Comparison of ENCODE assay signal across 26 cellular contexts in the genomic region with DNA sequence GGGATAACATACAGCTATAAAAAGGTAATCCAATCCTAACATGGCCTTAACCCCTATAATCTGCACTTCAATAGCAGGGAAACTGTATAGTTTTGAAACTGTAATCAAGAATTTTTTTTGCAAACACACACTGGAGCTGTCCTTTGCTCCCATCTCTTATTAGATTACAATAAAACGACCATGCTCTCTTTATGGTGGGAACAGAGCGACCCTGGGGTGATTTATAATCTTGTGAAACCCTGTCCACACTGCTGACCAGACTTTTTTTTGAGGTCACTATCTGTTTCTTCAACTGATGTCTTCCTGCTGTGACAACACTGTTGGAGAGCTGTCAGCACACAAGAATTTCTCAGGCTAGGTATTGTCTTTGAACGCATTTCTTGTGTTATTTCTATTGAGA. TPM values are rescaled to one million over a fixed set of nuclear protein-coding genes. Genes with fewer than 3 reads are reported as not detected.
A peak's percentile ranks its signal among the peaks of the same experiment; 100 is the strongest.
DNase-seq lines count a peak whose midpoint lies in the region; ATAC-seq and TF ChIP-seq lines count a peak whose summit lies in the region.
"Had no signal": no experiment of that assay in that cellular context is flagged by ENCODE, and none has a peak within 500 bp of the region (broad histone marks: within the 10 kb centered on the region; RNA-seq: fewer than 3 reads in every experiment).

No MANE protein-coding gene starts in this region.

- H4K20me1 ChIP-seq in GM23338 (replicated peaks; ENCODE audit: insufficient read depth) = no peaks in the 10 kb centered on the region
- no peaks in the 10 kb centered on the region for H4K20me1 ChIP-seq in neural cell (ENCODE audit: insufficient read depth)

- no peak overlapping the region for H3K4me3 Mint-ChIP-seq in GM23338
- H3K4me3 Mint-ChIP-seq: immature natural killer cell; stimulated activated naive CD8-positive, alpha-beta T cell treated with anti-CD3 and anti-CD28 coated beads, Interleukin-15, amount 100 ng/mL, for 72 hours had no signal

- no peak overlapping the region for H3K4me3 ChIP-seq in GM23338
- peak overlapping the region; percentile 1 for H3K4me3 ChIP-seq in endocrine pancreas (ENCODE audit: control insufficient read depth, insufficient read depth, low read length)
- peak overlapping the region; percentile 25 for H3K4me3 ChIP-seq in neural cell (ENCODE audit: low read length)
- H3K4me3 ChIP-seq: adrenal gland, heart left ventricle, MG63, right atrium auricular region, tibial nerve had no signal

- no peak overlapping the region for H2AFZ ChIP-seq in GM23338
- H2AFZ ChIP-seq in neural cell (ENCODE audit: low read depth, low read length) = no peak overlapping the region

- no peak overlapping the region for H3K4me2 ChIP-seq in GM23338
- H3K4me2 ChIP-seq in neural cell (ENCODE audit: low read length) = no peak overlapping the region

- H3K79me2 ChIP-seq in GM23338 (replicated peaks; ENCODE audit: insufficient read depth) (no peaks in the 10 kb centered on the region), neural cell (replicated peaks; ENCODE audit: insufficient read depth, low read length) (no peaks in the 10 kb centered on the region)

- H3K27me3 ChIP-seq in GM23338 (ENCODE audit: insufficient read depth) (no peaks in the 10 kb centered on the region), endocrine pancreas (ENCODE audit: control insufficient read depth, insufficient read depth, low read length) (no peaks in the 10 kb centered on the region), neural cell (ENCODE audit: insufficient read depth, low read depth, low read length) (no peaks in the 10 kb centered on the region)
- H3K27me3 ChIP-seq: adrenal gland, heart left ventricle, MG63, right atrium auricular region, tibial nerve had no signal

- H3K27ac Mint-ChIP-seq in GM23338 = no peak overlapping the region
- H3K27ac Mint-ChIP-seq: immature natural killer cell; stimulated activated naive CD8-positive, alpha-beta T cell treated with anti-CD3 and anti-CD28 coated beads, Interleukin-15, amount 100 ng/mL, for 72 hours had no signal

- DNase-seq in GM23338 (ENCODE audit: low spot score) (peak; percentile 37), NCI-H2227 (lab: John Stamatoyannopoulos, UW; ENCODE audit: unreplicated experiment) (peak; percentile 52), mucosa of gallbladder (ENCODE audit: low spot score) (no peak)
- DNase-seq: activated naive CD4-positive, alpha-beta T cell; activated T-cell treated with anti-CD3 and anti-CD28 coated beads, Interleukin-2, amount 50 U/mL, for 1 hour; C1 segment of cervical spinal cord; caudate nucleus; dermis blood vessel endothelial cell; heart left ventricle; immature natural killer cell; MG63; NCI-H1694; NCI-H748 treated with DMSO at 0.1 percent for 48 hours; stimulated activated naive CD8-positive, alpha-beta T cell treated with anti-CD3 and anti-CD28 coated beads, Interleukin-15, amount 100 ng/mL, for 72 hours had no signal

- no peak for TF ChIP-seq RAD21 in neural cell (conservative IDR thresholded peaks at IDR 0.05)

- H3K4me1 Mint-ChIP-seq in GM23338 = peaks cover 14% of the 10 kb centered on the region; the same call in 2 of the 3 replicates
- H3K4me1 Mint-ChIP-seq: stimulated activated naive CD8-positive, alpha-beta T cell treated with anti-CD3 and anti-CD28 coated beads, Interleukin-15, amount 100 ng/mL, for 72 hours had no signal

- H3K9me2 ChIP-seq in GM23338 (ENCODE audit: insufficient read depth) (no peaks in the 10 kb centered on the region), neural cell (ENCODE audit: insufficient read depth, low read length) (no peaks in the 10 kb centered on the region)

- TF ChIP-seq CTCF in GM23338 (conservative IDR thresholded peaks at IDR 0.05; ENCODE audit: low read depth in 2 of 2) (no peak), neural cell (IDR thresholded peaks at IDR 0.05; ENCODE audit: poor library complexity, severe bottlenecking) (no peak)

- peak; percentile 32 for TF ChIP-seq EP300 in neural cell (conservative IDR thresholded peaks at IDR 0.05; ENCODE audit: poor library complexity, severe bottlenecking)

- H3K27ac ChIP-seq in GM23338 (ENCODE audit: low read depth) (no peak overlapping the region), neural cell (ENCODE audit: low read length) (no peak overlapping the region)
- H3K27ac ChIP-seq: adrenal gland, epithelial cell of prostate, heart left ventricle, right atrium auricular region, tibial nerve had no signal

- H3F3A ChIP-seq in GM23338 (replicated peaks; ENCODE audit: low read depth) (no peaks in the 10 kb centered on the region), neural cell (ENCODE audit: insufficient read depth, low read length, poor library complexity, severe bottlenecking) (no peaks in the 10 kb centered on the region)

- H3K9ac ChIP-seq in endocrine pancreas (ENCODE audit: control insufficient read depth, insufficient read depth, low read length) (no peak overlapping the region), neural cell (ENCODE audit: low read length) (no peak overlapping the region)

- H3K27me3 Mint-ChIP-seq in GM23338 (ENCODE audit: insufficient read depth, low read depth, poor library complexity) = no peaks in the 10 kb centered on the region
- H3K27me3 Mint-ChIP-seq: stimulated activated naive CD8-positive, alpha-beta T cell treated with anti-CD3 and anti-CD28 coated beads, Interleukin-15, amount 100 ng/mL, for 72 hours had no signal

- H3K4me1 ChIP-seq in GM23338 (ENCODE audit: insufficient read depth) (peaks cover 3% of the 10 kb centered on the region; the same call in 1 of the 2 replicates), endocrine pancreas (ENCODE audit: control insufficient read depth, insufficient read depth, low read length) (peaks cover 47% of the 10 kb centered on the region)
- H3K4me1 ChIP-seq: adrenal gland, right atrium auricular region, tibial nerve had no signal

- peak; percentile 46; the same call in 2 of the 3 replicates for ATAC-seq in GM23338
- no peak for ATAC-seq in GM21390 (IDR thresholded peaks at IDR 0.05; ENCODE audit: unreplicated experiment)
- ATAC-seq in HG02571 (IDR thresholded peaks at IDR 0.05; ENCODE audit: unreplicated experiment) = no peak
- no peak for ATAC-seq in GM19452 (IDR thresholded peaks at IDR 0.05; ENCODE audit: unreplicated experiment)
- ATAC-seq: heart left ventricle; Right ventricle myocardium inferior; stimulated activated naive CD8-positive, alpha-beta T cell treated with anti-CD3 and anti-CD28 coated beads, Interleukin-15, amount 100 ng/mL, for 72 hours had no signal

- H3K36me3 ChIP-seq in GM23338 (ENCODE audit: insufficient read depth) (no peaks in the 10 kb centered on the region), endocrine pancreas (ENCODE audit: control insufficient read depth, insufficient read depth, low read length) (no peaks in the 10 kb centered on the region), neural cell (ENCODE audit: insufficient read depth, low read length) (no peaks in the 10 kb centered on the region)
- H3K36me3 ChIP-seq: adrenal gland, heart left ventricle, MG63, right atrium auricular region, tibial nerve had no signal

- H3K9me3 ChIP-seq in endocrine pancreas (ENCODE audit: control insufficient read depth, low read length) = no peaks in the 10 kb centered on the region
- no peaks in the 10 kb centered on the region for H3K9me3 ChIP-seq in neural cell (ENCODE audit: low read length)
- H3K9me3 ChIP-seq: adrenal gland, heart left ventricle, MG63, right atrium auricular region, tibial nerve had no signal

- no peaks in the 10 kb centered on the region for H3K9me3 Mint-ChIP-seq in GM23338

- H3K36me3 Mint-ChIP-seq in GM23338 (ENCODE audit: low read depth) = no peaks in the 10 kb centered on the region
- H3K36me3 Mint-ChIP-seq: immature natural killer cell had no signal

TF ChIP-seq in GM23338, 12 proteins besides CTCF, POLR2A, EP300 and RAD21:
- TF ChIP-seq JUNB (IDR thresholded peaks at IDR 0.05; ENCODE audit: unreplicated experiment) = no peak
- TF ChIP-seq ZNF331 (CRISPR knock-in tag; IDR thresholded peaks at IDR 0.05; ENCODE audit: low read depth) = no peak
- no peak for TF ChIP-seq NANOG (IDR thresholded peaks at IDR 0.05; ENCODE audit: borderline replicate concordance)

TF ChIP-seq in neural cell, 6 proteins besides CTCF, POLR2A, EP300 and RAD21:
- TF ChIP-seq EZH2 (IDR thresholded peaks at IDR 0.05; ENCODE audit: borderline replicate concordance, insufficient read depth, low read length, poor library complexity, severe bottlenecking) (no peak), MXI1 (conservative IDR thresholded peaks at IDR 0.05; ENCODE audit: poor library complexity, severe bottlenecking) (no peak), POLR2AphosphoS5 (IDR thresholded peaks at IDR 0.05) (peak; percentile 59)
- TF ChIP-seq, protein P1, sequence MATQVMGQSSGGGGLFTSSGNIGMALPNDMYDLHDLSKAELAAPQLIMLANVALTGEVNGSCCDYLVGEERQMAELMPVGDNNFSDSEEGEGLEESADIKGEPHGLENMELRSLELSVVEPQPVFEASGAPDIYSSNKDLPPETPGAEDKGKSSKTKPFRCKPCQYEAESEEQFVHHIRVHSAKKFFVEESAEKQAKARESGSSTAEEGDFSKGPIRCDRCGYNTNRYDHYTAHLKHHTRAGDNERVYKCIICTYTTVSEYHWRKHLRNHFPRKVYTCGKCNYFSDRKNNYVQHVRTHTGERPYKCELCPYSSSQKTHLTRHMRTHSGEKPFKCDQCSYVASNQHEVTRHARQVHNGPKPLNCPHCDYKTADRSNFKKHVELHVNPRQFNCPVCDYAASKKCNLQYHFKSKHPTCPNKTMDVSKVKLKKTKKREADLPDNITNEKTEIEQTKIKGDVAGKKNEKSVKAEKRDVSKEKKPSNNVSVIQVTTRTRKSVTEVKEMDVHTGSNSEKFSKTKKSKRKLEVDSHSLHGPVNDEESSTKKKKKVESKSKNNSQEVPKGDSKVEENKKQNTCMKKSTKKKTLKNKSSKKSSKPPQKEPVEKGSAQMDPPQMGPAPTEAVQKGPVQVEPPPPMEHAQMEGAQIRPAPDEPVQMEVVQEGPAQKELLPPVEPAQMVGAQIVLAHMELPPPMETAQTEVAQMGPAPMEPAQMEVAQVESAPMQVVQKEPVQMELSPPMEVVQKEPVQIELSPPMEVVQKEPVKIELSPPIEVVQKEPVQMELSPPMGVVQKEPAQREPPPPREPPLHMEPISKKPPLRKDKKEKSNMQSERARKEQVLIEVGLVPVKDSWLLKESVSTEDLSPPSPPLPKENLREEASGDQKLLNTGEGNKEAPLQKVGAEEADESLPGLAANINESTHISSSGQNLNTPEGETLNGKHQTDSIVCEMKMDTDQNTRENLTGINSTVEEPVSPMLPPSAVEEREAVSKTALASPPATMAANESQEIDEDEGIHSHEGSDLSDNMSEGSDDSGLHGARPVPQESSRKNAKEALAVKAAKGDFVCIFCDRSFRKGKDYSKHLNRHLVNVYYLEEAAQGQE (IDR thresholded peaks at IDR 0.05; ENCODE audit: borderline replicate concordance) = no peak

RNA-seq across cellular contexts. Expression of gene DACH1, which starts 35.3 kb away (rescaled TPM):
- 0.39 and 0.45 TPM in 2 replicates for total RNA-seq in GM23338 (2014; rRNA removed; shearing (Covaris generic))
- 0.17 and 0.57 TPM in 2 replicates for polyA plus RNA-seq in GM23338 (2016; fragmentation: Nextera tagmentation; extraction: Ambion mirVana)
- 14.4 and 20.0 TPM in 2 replicates for polyA plus RNA-seq in neural cell
- 33.4 and 37.7 TPM in 2 replicates for polyA minus RNA-seq in neural cell
- total RNA-seq in mucosa of gallbladder = 31.0 TPM
- total RNA-seq: Daoy, osteoblast had no signal

Comparison
In these comparisons a context has a peak if more than half of its experiments do, and no peak if none do; other contexts are left out.
1. RNA of gene DACH1, which starts 35.3 kb away (total RNA-seq): 31.0 TPM in mucosa of gallbladder (single experiment); 0.39 to 0.45 TPM in GM23338; every median in the first group is over 10 times any median in the second.